Comparison of ENCODE assay signal across 35 cellular contexts in genomic region chrX:15605233-15605632, GRCh38. TPM values are rescaled to one million over a fixed set of nuclear protein-coding genes. Genes with fewer than 3 reads are reported as not detected.
"Had no signal": no experiment of that assay in that cellular context is flagged by ENCODE, and none has a peak within 500 bp of the region (broad histone marks: within the 10 kb centered on the region; RNA-seq: fewer than 3 reads in every experiment).

No MANE protein-coding gene starts in this region.

- ATAC-seq: activated naive CD8-positive, alpha-beta T cell treated with anti-CD3 and anti-CD28 coated beads, Interleukin-2, amount 50 U/mL, for 24 hours; Right ventricle myocardium inferior; SK-N-SH treated with all-trans-retinoic acid at 6 μM for 48 hours; T-cell; T-helper 17 cell had no signal

- FAIRE-seq: bronchial epithelial cell, RCC 7860 had no signal

- H3K27ac ChIP-seq: KMS-11, PC-9, RWPE1, VCaP had no signal

- H3K4me3 ChIP-seq: PC-9 had no signal

- H3K9ac ChIP-seq: KMS-11 had no signal

- H2AFZ ChIP-seq: PC-9 had no signal

- DNase-seq: activated B cell treated with CpG ODN at 0.5 μM for 24 hours; activated CD4-positive, alpha-beta memory T cell treated with anti-CD3 and anti-CD28 coated beads for 36 hours; activated CD4-positive, alpha-beta T cell treated with anti-CD3 and anti-CD28 coated beads for 4 hours; activated CD4-positive, alpha-beta T cell treated with anti-CD3 and anti-CD28 coated beads, Interleukin-2, amount 50 U/mL, for 1 hour; activated CD4-positive, CD25-positive, alpha-beta regulatory T cell treated with anti-CD3 and anti-CD28 coated beads, Interleukin-2, amount 50 U/mL, for 72 hours; activated CD8-positive, alpha-beta memory T cell treated with anti-CD3 and anti-CD28 coated beads, Interleukin-2, amount 50 U/mL, for 4 hours; activated effector memory CD4-positive, alpha-beta T cell treated with Interleukin-2 at 50 U/mL for 16 hours; activated naive CD4-positive, alpha-beta T cell treated with anti-CD3 and anti-CD28 coated beads, Interleukin-2, amount 10 ng/mL, durations not matched to agents 7 days and 5 days; activated naive CD8-positive, alpha-beta T cell treated with anti-CD3 and anti-CD28 coated beads, Interleukin-2, amount 50 U/mL, for 24 hours; activated T-cell treated with anti-CD3 and anti-CD28 coated beads for 4 hours; activated T-cell treated with anti-CD3 and anti-CD28 coated beads, Interleukin-2, amount 50 U/mL, for 48 hours; anterior cingulate cortex; central memory CD4-positive, alpha-beta T cell; MM.1S; MV-4-11; NCI-H1092; NCI-H1436 treated with DMSO at 0.1 percent for 48 hours; NCI-H1694 treated with DMSO at 0.1 percent for 48 hours; NCI-H2029; NCI-H510A; NCI-H526; NCI-H748 treated with DMSO at 0.1 percent for 48 hours; NK-92 treated with Interleukin-12 subunit alpha and Interleukin-12 subunit beta, amount 100 ng/mL, for 24 hours; PC-9; SIG-M5; T-cell; T-helper 17 cell had no signal

RNA-seq across cellular contexts. Expression of gene ACE2, which starts 4.5 kb away (rescaled TPM):
- total RNA-seq: activated B cell treated with CpG ODN at 0.5 μM for 24 hours; activated CD4-positive, alpha-beta memory T cell treated with anti-CD3 and anti-CD28 coated beads for 36 hours; bronchial epithelial cell; LHCN-M2; T-cell; T-helper 17 cell had no signal

RNA-seq across cellular contexts. Expression of gene CLTRN, which starts 59.4 kb away (rescaled TPM):
- total RNA-seq: LHCN-M2 had no signal
